31 cellular contexts compared by ENCODE assay signal in genomic region chr11:605286-606129, GRCh38. TPM values are rescaled to one million over a fixed set of nuclear protein-coding genes. Genes with fewer than 3 reads are reported as not detected.
A peak's percentile ranks its signal among the peaks of the same experiment; 100 is the strongest.
DNase-seq lines count a peak whose midpoint lies in the region; ATAC-seq, FAIRE-seq and TF ChIP-seq lines count a peak whose summit lies in the region.
"Had no signal": no experiment of that assay in that cellular context is flagged by ENCODE, and none has a peak within 500 bp of the region (broad histone marks: within the 10 kb centered on the region; RNA-seq: fewer than 3 reads in every experiment).

No MANE protein-coding gene starts in this region.

- H3K9me3 ChIP-seq in left ventricle myocardium inferior (replicated peaks) (no peaks in the 10 kb centered on the region), pancreas (no peaks in the 10 kb centered on the region)
- H3K9me3 ChIP-seq: Peyer's patch, SJSA1, upper lobe of right lung had no signal

- TF ChIP-seq CTCF in C4-2B (conservative IDR thresholded peaks at IDR 0.05), result no peak
- TF ChIP-seq CTCF in VCaP (conservative IDR thresholded peaks at IDR 0.05), result no peak
- no peak for TF ChIP-seq CTCF in left ventricle myocardium inferior (IDR thresholded peaks at IDR 0.05; ENCODE audit: borderline replicate concordance)
- TF ChIP-seq CTCF in pancreas (IDR thresholded peaks at IDR 0.05), result no peak

- H3K27ac ChIP-seq in C4-2B, result peak overlapping the region; percentile 36
- peak overlapping the region; percentile 45 for H3K27ac ChIP-seq in VCaP
- H3K27ac ChIP-seq in left ventricle myocardium inferior (replicated peaks), result peak overlapping the region; percentile 72
- H3K27ac ChIP-seq in pancreas, result peak overlapping the region in 3 of 4 donors; percentile 8 to 13 (median 12)
- H3K27ac ChIP-seq: Peyer's patch, SJSA1, upper lobe of right lung had no signal

- peaks cover 100% of the 10 kb centered on the region for H3K36me3 ChIP-seq in left ventricle myocardium inferior
- peaks cover 4 to 79% (median 52%) of the 10 kb centered on the region in 3 donors for H3K36me3 ChIP-seq in pancreas

- intact Hi-C loops in left ventricle myocardium inferior (cut with micrococcal nuclease), result no loop called here
- intact Hi-C loops in pancreas (cut with DNase I), result no loop called here
- intact Hi-C loops in sciatic nerve (cut with DNase I), result no loop called here

- WGBS in pancreas, 2 donors, result 93 to 94% methylated on average over 33 of the region's 33 CpGs

- ATAC-seq in pancreas (no peak), sciatic nerve (no peak), GM18511 (IDR thresholded peaks at IDR 0.05; ENCODE audit: unreplicated experiment) (no peak)
- ATAC-seq: activated naive CD8-positive, alpha-beta T cell treated with anti-CD3 and anti-CD28 coated beads, Interleukin-2, amount 50 U/mL, for 24 hours; naive thymus-derived CD4-positive, alpha-beta T cell; T-helper 17 cell had no signal

- DNase-seq in left ventricle myocardium inferior (no peak), pancreas (peak in 2 of 6 donors; percentile 12 to 63), NCI-H1436 (lab: John Stamatoyannopoulos, UW) (no peak), sciatic nerve (ENCODE audit: low spot score) (no peak), putamen (ENCODE audit: low spot score) (no peak)
- DNase-seq: activated CD4-positive, CD25-positive, alpha-beta regulatory T cell treated with anti-CD3 and anti-CD28 coated beads, Interleukin-2, amount 50 U/mL, for 72 hours; activated gamma-delta T cell treated with Interleukin-2 at 50 U/mL for 16 hours; activated naive CD8-positive, alpha-beta T cell treated with anti-CD3 and anti-CD28 coated beads, Interleukin-2, amount 50 U/mL, for 24 hours; COR-L47; DMS79; effector CD8-positive, alpha-beta T cell; GDM1; KBM-7; naive thymus-derived CD4-positive, alpha-beta T cell; NCI-H1105; NCI-H1930; Peyer's patch; T-helper 17 cell had no signal

- no peaks in the 10 kb centered on the region for H3K27me3 ChIP-seq in left ventricle myocardium inferior (ENCODE audit: low read depth)
- H3K27me3 ChIP-seq in pancreas, result no peaks in the 10 kb centered on the region
- H3K27me3 ChIP-seq: Peyer's patch, SJSA1, upper lobe of right lung had no signal

- peaks cover 25% of the 10 kb centered on the region for H3K4me1 ChIP-seq in left ventricle myocardium inferior
- H3K4me1 ChIP-seq in pancreas, result no peaks in the 10 kb centered on the region
- H3K4me1 ChIP-seq: Peyer's patch, SJSA1, upper lobe of right lung had no signal

- no peak overlapping the region for H3K4me3 ChIP-seq in left ventricle myocardium inferior
- no peak overlapping the region for H3K4me3 ChIP-seq in pancreas
- H3K4me3 ChIP-seq: Peyer's patch, SJSA1, upper lobe of right lung had no signal

- no peak for FAIRE-seq in pancreas (lab: Jason Lieb, UNC)
- FAIRE-seq: colon, GM19239 had no signal

RNA-seq across cellular contexts. Expression of gene IRF7, which starts 10.2 kb away (rescaled TPM):
- total RNA-seq in left ventricle myocardium inferior (10.3 TPM), pancreas (10 to 100 TPM in 2 of 6 donors, 1 to 10 TPM in 4; 4.0 to 30.0 (median 9.1) TPM), sciatic nerve (19.6 TPM)
- polyA plus RNA-seq in pancreas, result 10 to 100 TPM; 33.4 to 36.6 TPM
- total RNA-seq: HT1080 had no signal

RNA-seq across cellular contexts. Expression of gene CDHR5, which starts 19.2 kb away (rescaled TPM):
- total RNA-seq in left ventricle myocardium inferior, result not detected
- 1 to 10 TPM in 5 of 6 donors, under 1 TPM in 1; 0.61 to 2.7 (median 1.5) TPM for total RNA-seq in pancreas
- polyA plus RNA-seq in pancreas, result 1 to 10 TPM; 1.3 to 4.4 TPM
- not detected for total RNA-seq in sciatic nerve
- total RNA-seq: epithelial cell of proximal tubule; HT1080; MCF 10A; naive thymus-derived CD4-positive, alpha-beta T cell; SJSA1; subcutaneous adipose tissue; T-helper 17 cell; upper lobe of right lung had no signal
- polyA plus RNA-seq: BJ; naive thymus-derived CD4-positive, alpha-beta T cell had no signal

RNA-seq across cellular contexts. Expression of gene SCT, which starts 21.5 kb away (rescaled TPM):
- not detected for total RNA-seq in left ventricle myocardium inferior
- under 1 TPM in 2 of 6 donors, not detected in 4; 0.58 to 0.69 TPM for total RNA-seq in pancreas
- not detected for polyA plus RNA-seq in pancreas
- not detected for total RNA-seq in sciatic nerve
- total RNA-seq: epithelial cell of proximal tubule; HT1080; MCF 10A; naive thymus-derived CD4-positive, alpha-beta T cell; renal cortical epithelial cell; SJSA1; subcutaneous adipose tissue; T-helper 17 cell; upper lobe of right lung had no signal
- polyA plus RNA-seq: BJ; naive thymus-derived CD4-positive, alpha-beta T cell had no signal

RNA-seq across cellular contexts. Expression of gene PHRF1, which starts 29.2 kb away (rescaled TPM):
- total RNA-seq in left ventricle myocardium inferior, result 17.7 TPM
- total RNA-seq in pancreas, result 10 to 100 TPM; 11.2 to 17.2 (median 13.1) TPM
- polyA plus RNA-seq in pancreas, result 10 to 100 TPM; 15.6 to 39.3 TPM
- total RNA-seq in sciatic nerve, result 33.5 TPM

RNA-seq across cellular contexts. Expression of gene DRD4, which starts 31.6 kb away (rescaled TPM):
- total RNA-seq in left ventricle myocardium inferior, result 0.22 TPM
- 1 to 10 TPM in 1 of 6 donors, under 1 TPM in 5; 0.28 to 1.4 (median 0.66) TPM for total RNA-seq in pancreas
- polyA plus RNA-seq in pancreas, result 1 to 10 TPM; 2.4 TPM
- total RNA-seq in sciatic nerve, result 4.1 TPM
- total RNA-seq: epithelial cell of proximal tubule, SJSA1 had no signal
- polyA plus RNA-seq: BJ; naive thymus-derived CD4-positive, alpha-beta T cell had no signal

Comparison
In these comparisons a context has a peak if more than half of its experiments do, and no peak if none do; other contexts are left out.
1. H3K27ac ChIP-seq: peak in every context shown above with its lines; median percentile 72 in left ventricle myocardium inferior; 45 in VCaP; 36 in C4-2B; 12 in pancreas.